8 cellular contexts compared by ENCODE assay signal in the genomic region with DNA sequence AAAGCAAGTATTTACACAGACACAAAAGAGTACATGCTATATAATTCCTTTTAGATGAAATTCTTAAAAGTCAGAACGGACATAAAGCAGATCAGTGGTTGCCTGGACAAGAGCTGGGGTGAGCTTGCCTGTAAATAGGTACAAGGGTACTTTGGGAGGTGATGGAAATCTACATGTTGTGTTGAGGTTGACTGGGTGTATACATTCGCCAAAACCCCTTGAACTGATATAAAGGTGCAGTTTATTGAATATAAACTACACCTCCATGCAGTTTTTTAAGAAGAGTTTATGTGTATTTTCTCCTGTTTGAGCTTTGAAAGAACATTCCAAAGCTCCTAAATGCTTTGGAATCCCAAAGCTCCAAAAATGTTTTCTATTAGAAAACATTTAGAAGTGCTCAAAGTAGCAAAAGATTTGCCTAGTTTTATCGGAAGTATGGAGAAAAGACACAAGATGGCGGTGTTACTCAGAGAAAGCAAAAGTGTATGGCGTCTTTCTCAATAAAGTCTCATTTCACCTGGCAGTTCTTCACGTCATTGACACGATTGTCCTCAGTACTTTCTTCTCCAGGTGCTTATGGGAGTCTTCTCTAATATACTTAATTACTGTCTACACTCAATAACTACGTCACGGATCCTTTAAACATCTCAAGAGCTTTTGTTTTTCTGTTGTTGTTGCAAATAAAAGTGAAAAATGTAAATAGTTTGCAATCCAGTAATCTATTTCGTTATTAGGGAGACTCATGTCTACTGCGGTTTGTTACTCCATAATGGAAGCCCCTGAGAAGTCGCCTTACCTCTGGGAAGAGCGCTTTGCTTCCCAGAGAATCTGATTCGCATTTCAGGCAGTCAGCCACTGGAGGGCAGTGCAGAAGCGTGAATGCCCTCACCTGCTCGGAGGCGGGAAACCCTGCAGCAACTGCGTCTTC. TPM values are rescaled to one million over a fixed set of nuclear protein-coding genes. Genes with fewer than 3 reads are reported as not detected.
DNase-seq lines count a peak whose midpoint lies in the region; ATAC-seq and TF ChIP-seq lines count a peak whose summit lies in the region.

No MANE protein-coding gene starts in this region.

- H3K27ac ChIP-seq in 22Rv1 = peak overlapping the region; percentile 59

- intact Hi-C loops in left colon (cut with DNase I, micrococcal nuclease) = loop anchor here (5.0 kb wide), 1 partner anchor 484 kb away; no protein-coding TSS in a partner anchor

- DNase-seq in NCI-H2171 (lab: John Stamatoyannopoulos, UW) (peak; percentile 77), cerebellum (ENCODE audit: low spot score) (peak; percentile 59), left colon (peak; percentile 75 to 88)
- DNase-seq in activated CD4-positive, CD25-positive, alpha-beta regulatory T cell (lab: John Stamatoyannopoulos, UW) = peak; percentile 7 to 42 (median 15)
- peak; percentile 48 to 58 for DNase-seq in stimulated activated CD4-positive, alpha-beta T cell treated with anti-CD3 and anti-CD28 coated beads, Interleukin-1b, Interleukin-23, amount 100 ng/mL, for 4 hours (ENCODE audit: low read depth in 2 of 2)

- ATAC-seq in GM18517 (IDR thresholded peaks at IDR 0.05; ENCODE audit: unreplicated experiment) (peak; percentile 70), HG03103 (IDR thresholded peaks at IDR 0.05; ENCODE audit: low read depth, unreplicated experiment) (peak; percentile 89), left colon (peak; percentile 99)

- peak; percentile 98 for TF ChIP-seq CTCF in 22Rv1 (IDR thresholded peaks at IDR 0.05)

RNA-seq across cellular contexts. Expression of gene SEC61G, which starts 14.7 kb away (rescaled TPM):
- total RNA-seq in cerebellum = 80.4 TPM
- total RNA-seq in left colon = 100 to 1,000 TPM; 113 to 114 TPM

Comparison
In these comparisons a context has a peak if more than half of its experiments do, and no peak if none do; other contexts are left out.
1. Peak in every context shown above with its lines: DNase-seq, ATAC-seq and H3K27ac ChIP-seq.
2. DNase-seq: peak in every context shown above with its lines; median percentile 82 in left colon; 77 in NCI-H2171; 59 in cerebellum; 53 in stimulated activated CD4-positive, alpha-beta T cell treated with anti-CD3 and anti-CD28 coated beads, Interleukin-1b, Interleukin-23, amount 100 ng/mL, for 4 hours; 15 in activated CD4-positive, CD25-positive, alpha-beta regulatory T cell.